8 cellular contexts compared by ENCODE assay signal in the genomic region with DNA sequence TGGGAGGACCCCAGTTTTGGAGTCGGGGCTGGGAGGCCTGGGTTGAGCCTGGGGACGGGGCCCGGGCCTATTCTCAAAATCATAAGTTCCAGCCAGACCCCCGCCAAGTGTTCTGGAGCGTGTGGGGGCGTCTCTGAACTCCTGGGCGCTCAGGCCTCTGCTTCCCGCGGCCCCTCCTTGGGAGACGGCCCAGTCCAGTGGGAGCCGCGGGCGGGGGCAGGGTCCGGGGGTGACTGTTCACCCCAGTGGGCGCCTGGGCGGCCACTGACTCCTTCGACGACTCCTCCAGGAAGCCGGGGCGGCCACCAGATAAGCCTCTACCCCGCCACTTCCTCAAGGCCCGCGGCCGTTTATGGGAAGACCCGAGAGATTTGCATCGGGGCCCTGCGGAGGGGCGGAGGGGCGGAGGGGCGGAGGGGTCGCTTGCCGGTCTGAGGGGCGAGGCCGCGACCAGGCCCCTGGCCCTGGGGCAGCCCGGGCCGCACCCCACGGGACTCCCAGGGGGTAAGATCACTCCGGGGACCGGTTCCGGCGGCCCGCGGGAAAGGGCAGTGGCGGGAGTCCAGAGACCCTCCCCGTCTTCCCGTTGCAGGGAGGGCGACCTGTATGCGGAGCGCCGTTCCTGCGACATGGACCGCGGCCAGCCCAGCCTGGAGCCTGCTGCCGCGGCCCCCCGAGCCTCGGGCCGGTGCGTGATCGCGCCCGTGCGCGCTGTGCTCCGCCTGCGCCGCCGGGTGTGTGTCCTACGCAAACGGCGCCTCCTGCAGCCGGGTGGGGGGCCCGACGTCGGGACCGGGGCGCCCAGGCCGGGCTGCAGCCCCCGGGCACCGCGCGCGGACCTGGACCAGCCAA. TPM values are rescaled to one million over a fixed set of nuclear protein-coding genes. Genes with fewer than 3 reads are reported as not detected.
DNase-seq lines count a peak whose midpoint lies in the region; ATAC-seq, FAIRE-seq and TF ChIP-seq lines count a peak whose summit lies in the region.

No MANE protein-coding gene starts in this region.

- 0 out of 2 replicates have a peak overlapping the region, but pooled peaks have one; percentile 20 for H3K9ac ChIP-seq in HUES48 (ENCODE audit: low read depth, low read length)
- peak overlapping the region; percentile 95 for H3K9ac ChIP-seq in GM12878 (ENCODE audit: control insufficient read depth, insufficient read depth, low read length)

- H3K4me1 Mint-ChIP-seq in CD4-positive, CD25-positive, alpha-beta regulatory T cell: peaks cover 0 to 25% (median 3%) of the 10 kb centered on the region in 4 donors

- TF ChIP-seq CTCF in GM12878 (IDR thresholded peaks at IDR 0.05 in 2 of 3, conservative IDR thresholded peaks at IDR 0.05 in 1 of 3; ENCODE audit: control insufficient read depth in 2 of 3, extremely low read depth in 1 of 3, insufficient read depth in 1 of 3, low read depth in 3 of 3, low read length in 3 of 3) (no peak), thoracic aorta (IDR thresholded peaks at IDR 0.05) (no peak)

- H3K79me2 ChIP-seq in GM12878 (ENCODE audit: control insufficient read depth, insufficient read depth, low read length): peaks cover 19% of the 10 kb centered on the region

- TF ChIP-seq POLR2A in GM12878 (IDR thresholded peaks at IDR 0.05; ENCODE audit: low read depth, low read length): peak; percentile 9; the same call in 1 of the 2 replicates

- RAD21 ChIA-PET in GM12878 (lab: Charles Lee; ENCODE audit: unreplicated experiment): interaction anchor here (0.5 to 1.8 kb wide), 6 partner anchors 10 to 121 kb away, joined by 3 to 14 read pairs (median 4); no protein-coding TSS in a partner anchor

- no peak overlapping the region; the same call in 1 of the 2 replicates for H2AFZ ChIP-seq in GM12878 (ENCODE audit: control insufficient read depth, low read depth, low read length)

- no peaks in the 10 kb centered on the region for H3K9me3 Mint-ChIP-seq in CD4-positive, CD25-positive, alpha-beta regulatory T cell

- peak overlapping the region in 2 of 3 donors; percentile 41 to 96 for H3K27ac Mint-ChIP-seq in CD4-positive, CD25-positive, alpha-beta regulatory T cell

- CTCF ChIA-PET in GM12878 (lab: Yijun Ruan, JAX): interaction anchor here (0.6 to 1.6 kb wide), 4 partner anchors 8 to 167 kb away, joined by 3 to 6 read pairs (median 4); no protein-coding TSS in a partner anchor

- H3K4me2 ChIP-seq in GM12878 (ENCODE audit: control insufficient read depth, insufficient read depth): peak overlapping the region; percentile 97

- no peak overlapping the region for H3K4me3 ChIP-seq in CD4-positive, CD25-positive, alpha-beta regulatory T cell (ENCODE audit: low read depth, low read length)
- H3K4me3 ChIP-seq in HUES48 (ENCODE audit: low read depth, low read length) (peak overlapping the region; percentile 54), GM12878 (peak overlapping the region; percentile 92), thoracic aorta (peak overlapping the region; percentile 86)

- no peaks in the 10 kb centered on the region for H3K27me3 ChIP-seq in CD4-positive, CD25-positive, alpha-beta regulatory T cell (ENCODE audit: control insufficient read depth, insufficient read depth, low read length)
- H3K27me3 ChIP-seq in HUES48 (ENCODE audit: control insufficient read depth, insufficient read depth, low read length) (peaks cover 20% of the 10 kb centered on the region), GM12878 (replicated peaks in 1 of 2; ENCODE audit: control insufficient read depth in 2 of 2, insufficient read depth in 2 of 2, low read length in 1 of 2) (no peaks in the 10 kb centered on the region), thoracic aorta (replicated peaks; ENCODE audit: insufficient read depth) (no peaks in the 10 kb centered on the region)

- no peaks in the 10 kb centered on the region for H4K20me1 ChIP-seq in GM12878 (ENCODE audit: control insufficient read depth, insufficient read depth)

- intact Hi-C loops in GM12878 (cut with micrococcal nuclease; ENCODE audit: unreplicated experiment): no loop called here

- peak overlapping the region; percentile 60 for H3K27ac ChIP-seq in CD4-positive, CD25-positive, alpha-beta regulatory T cell (ENCODE audit: insufficient read depth, low read length, poor library complexity, severe bottlenecking)
- H3K27ac ChIP-seq in HUES48 (ENCODE audit: low read depth, low read length) (peak overlapping the region; percentile 91), GM12878 (ENCODE audit: control insufficient read depth, insufficient read depth) (peak overlapping the region; percentile 95), thoracic aorta (peak overlapping the region; percentile 23 to 86)

- TF ChIP-seq RAD21 in GM12878 (IDR thresholded peaks at IDR 0.05; ENCODE audit: insufficient read depth, low read depth, low read length): no peak

- no peak for FAIRE-seq in GM12878 (lab: Jason Lieb, UNC)

- no peaks in the 10 kb centered on the region for H3K36me3 Mint-ChIP-seq in CD4-positive, CD25-positive, alpha-beta regulatory T cell

- peak in 1 of 3 donors; percentile 43 for DNase-seq in CD4-positive, CD25-positive, alpha-beta regulatory T cell
- no peak for DNase-seq in GM12878 (ENCODE audit: low read depth, low spot score)
- peak; percentile 35 for DNase-seq in kidney tubule cell (ENCODE audit: low spot score)
- DNase-seq in thoracic aorta (ENCODE audit: low spot score): no peak
- no peak for DNase-seq in NCI-H748 treated with DMSO at 0.1 percent for 48 hours (lab: John Stamatoyannopoulos, UW)
- no peak for DNase-seq in OCI-M2 (lab: John Stamatoyannopoulos, UW; ENCODE audit: unreplicated experiment)
- DNase-seq in HuH-7 (ENCODE audit: low spot score): no peak

- no peak for ATAC-seq in CD4-positive, CD25-positive, alpha-beta regulatory T cell (ENCODE audit: low read depth in 2 of 2)
- ATAC-seq in GM12878: peak; percentile 32
- ATAC-seq in thoracic aorta (ENCODE audit: insufficient number of reproducible peaks, low FRiP score, low read depth): no peak

- 39% methylated on average over 64 of the region's 84 CpGs for WGBS in GM12878 (ENCODE audit: insufficient coverage, insufficient replicate concordance, low lambda C conversion rate, missing lambda C conversion rate)

- SMC1A ChIA-PET in GM12878 (lab: Charles Lee; ENCODE audit: uncharacterized antibody, unreplicated experiment): interaction anchor here (1.6 kb wide), 2 partner anchors 41 to 128 kb away, joined by 3 to 6 read pairs; no protein-coding TSS in a partner anchor

- H3K36me3 ChIP-seq in CD4-positive, CD25-positive, alpha-beta regulatory T cell (ENCODE audit: control insufficient read depth, insufficient read depth, low read length): peaks cover 3% of the 10 kb centered on the region
- H3K36me3 ChIP-seq in HUES48 (ENCODE audit: control insufficient read depth, insufficient read depth, low read length) (peaks cover 5% of the 10 kb centered on the region), GM12878 (ENCODE audit: control insufficient read depth in 2 of 2, insufficient read depth in 2 of 2, low read length in 1 of 2) (no peaks in the 10 kb centered on the region; a peak in 3 of 4 replicates), thoracic aorta (peaks cover 2% of the 10 kb centered on the region)

- TSS peak; percentile 63 for BruUV-seq in GM12878 (replicated peaks; lab: Mats Ljungman, UMichigan)

- POLR2A ChIA-PET in GM12878 (lab: Charles Lee): interaction anchor here (0.6 to 2.5 kb wide), 7 partner anchors 9 to 145 kb away, joined by 3 to 14 read pairs (median 4); a partner anchor contains a TSS

- no peaks in the 10 kb centered on the region for H3K27me3 Mint-ChIP-seq in CD4-positive, CD25-positive, alpha-beta regulatory T cell

- no peak for TF ChIP-seq EP300 in GM12878 (IDR thresholded peaks at IDR 0.05; ENCODE audit: borderline replicate concordance in 1 of 2, control insufficient read depth in 1 of 2, low read depth in 2 of 2, low read length in 2 of 2)

- in situ Hi-C loops in GM12878 (cut with MboI): no loop called here

- H3K4me1 ChIP-seq in CD4-positive, CD25-positive, alpha-beta regulatory T cell (ENCODE audit: control insufficient read depth, insufficient read depth, low read length, poor library complexity, severe bottlenecking): peaks cover 29% of the 10 kb centered on the region
- peaks cover 19% of the 10 kb centered on the region for H3K4me1 ChIP-seq in HUES48 (ENCODE audit: control insufficient read depth, insufficient read depth, low read length)
- H3K4me1 ChIP-seq in GM12878 (ENCODE audit: control insufficient read depth, insufficient read depth, low read length): peaks cover 39% of the 10 kb centered on the region
- peaks cover 14 to 27% of the 10 kb centered on the region in 2 donors for H3K4me1 ChIP-seq in thoracic aorta (ENCODE audit: control insufficient read depth in 1 of 2, low read depth in 2 of 2)

- no peaks in the 10 kb centered on the region for H3K9me3 ChIP-seq in CD4-positive, CD25-positive, alpha-beta regulatory T cell (ENCODE audit: control insufficient read depth in 2 of 2, low read length in 2 of 2)
- H3K9me3 ChIP-seq in HUES48 (ENCODE audit: control insufficient read depth, insufficient read depth, low read length): no peaks in the 10 kb centered on the region
- H3K9me3 ChIP-seq in GM12878 (replicated peaks; ENCODE audit: control insufficient read depth, insufficient read depth, low read length): no peaks in the 10 kb centered on the region
- no peaks in the 10 kb centered on the region for H3K9me3 ChIP-seq in thoracic aorta

- H3K4me3 Mint-ChIP-seq in CD4-positive, CD25-positive, alpha-beta regulatory T cell: peak overlapping the region; percentile 82 to 93 (median 86)

RNA-seq across cellular contexts. Expression of a gene that starts 0.8 kb away (rescaled TPM):
- total RNA-seq in CD4-positive, CD25-positive, alpha-beta regulatory T cell: 6.1 TPM
- polyA plus RNA-seq in CD4-positive, CD25-positive, alpha-beta regulatory T cell: 1 to 10 TPM; 2.6 to 4.2 (median 3.5) TPM
- total RNA-seq in GM12878 (2013; cell fraction: nucleolus; rRNA removed): 22.6 and 29.1 TPM in 2 replicates
- 13.8 and 14.6 TPM in 2 replicates for total RNA-seq in GM12878 (2014; rRNA removed)
- 3.9 TPM in 2 replicates for total RNA-seq in GM12878 (2014; rRNA removed; fragmentation: Illumina TruSeq; extraction: Trizol)
- total RNA-seq in GM12878 (2021): 19.6 and 19.9 TPM in 2 replicates
- polyA plus RNA-seq in GM12878 (2011; ENCODE audit: low read depth): 1.8 TPM
- polyA plus RNA-seq in GM12878 (2011; rRNA removed): 2.2 and 4.6 TPM in 2 replicates
- polyA plus RNA-seq in GM12878 (2011; cell fraction: cytosol; rRNA removed): 8.0 and 11.9 TPM in 2 replicates
- polyA plus RNA-seq in GM12878 (2011; cell fraction: nucleus; rRNA removed): 16.8 and 21.7 TPM in 2 replicates
- polyA plus RNA-seq in GM12878 (2012): 8.2 and 9.1 TPM in 2 replicates
- 1.3 and 3.0 TPM in 2 replicates for polyA plus RNA-seq in GM12878 (2014; fragmentation: Illumina TruSeq; extraction: Trizol)
- 1 to 10 TPM; 2.2 to 3.4 TPM for polyA plus RNA-seq in GM12878 (2014; fragmentation: Nextera tagmentation; extraction: Ambion mirVana)
- 14.6 and 16.0 TPM in 2 replicates for polyA plus RNA-seq in GM12878 (2014; rRNA removed)
- 1 to 10 TPM; 2.0 to 3.0 TPM for polyA plus RNA-seq in GM12878 (2016; fragmentation: Nextera tagmentation; extraction: Ambion mirVana)
- polyA minus RNA-seq in GM12878 (2011; rRNA and poly(A)+ RNA removed): 2.2 and 6.7 TPM in 2 replicates
- polyA minus RNA-seq in GM12878 (2011; cell fraction: cytosol; rRNA and poly(A)+ RNA removed): 6.8 and 7.1 TPM in 2 replicates
- 8.2 and 14.4 TPM in 2 replicates for polyA minus RNA-seq in GM12878 (2011; cell fraction: nucleus; rRNA and poly(A)+ RNA removed)
- total RNA-seq in thoracic aorta: 10 to 100 TPM; 26.4 to 43.5 TPM

RNA-seq across cellular contexts. Expression of a gene that starts 23.2 kb away (rescaled TPM):
- 46.4 TPM for total RNA-seq in CD4-positive, CD25-positive, alpha-beta regulatory T cell
- polyA plus RNA-seq in CD4-positive, CD25-positive, alpha-beta regulatory T cell: 10 to 100 TPM; 22.3 to 27.1 (median 23.7) TPM
- total RNA-seq in GM12878 (2013; cell fraction: nucleolus; rRNA removed): 13.6 and 13.9 TPM in 2 replicates
- total RNA-seq in GM12878 (2014; rRNA removed) (34.0 and 39.3 TPM in 2 replicates), GM12878 (2014; rRNA removed; fragmentation: Illumina TruSeq; extraction: Trizol) (14.6 and 16.1 TPM in 2 replicates), GM12878 (2021) (61.2 and 63.4 TPM in 2 replicates), thoracic aorta (10 to 100 TPM; 37.2 to 40.6 TPM)
- 12.6 TPM for polyA plus RNA-seq in GM12878 (2011; ENCODE audit: low read depth)
- polyA plus RNA-seq in GM12878 (2011; rRNA removed) (11.9 and 22.6 TPM in 2 replicates), GM12878 (2014; fragmentation: Illumina TruSeq; extraction: Trizol) (5.0 and 18.2 TPM in 2 replicates), GM12878 (2014; fragmentation: Nextera tagmentation; extraction: Ambion mirVana) (under 1 TPM; 0.19 to 0.68 TPM), GM12878 (2014; rRNA removed) (41.1 and 45.3 TPM in 2 replicates), GM12878 (2016; fragmentation: Nextera tagmentation; extraction: Ambion mirVana) (10 to 100 TPM; 40.3 to 42.4 TPM)
- 44.0 and 53.0 TPM in 2 replicates for polyA plus RNA-seq in GM12878 (2011; cell fraction: cytosol; rRNA removed)
- 52.1 and 64.2 TPM in 2 replicates for polyA plus RNA-seq in GM12878 (2011; cell fraction: nucleus; rRNA removed)
- 32.6 and 37.0 TPM in 2 replicates for polyA plus RNA-seq in GM12878 (2012)
- 21.6 and 47.4 TPM in 2 replicates for polyA minus RNA-seq in GM12878 (2011; rRNA and poly(A)+ RNA removed)
- 18.4 and 20.5 TPM in 2 replicates for polyA minus RNA-seq in GM12878 (2011; cell fraction: cytosol; rRNA and poly(A)+ RNA removed)
- 7.5 and 13.3 TPM in 2 replicates for polyA minus RNA-seq in GM12878 (2011; cell fraction: nucleus; rRNA and poly(A)+ RNA removed)

RNA-seq across cellular contexts. Expression of a gene that starts 23.8 kb away (rescaled TPM):
- 1.6 TPM for total RNA-seq in CD4-positive, CD25-positive, alpha-beta regulatory T cell
- polyA plus RNA-seq in CD4-positive, CD25-positive, alpha-beta regulatory T cell: not detected
- total RNA-seq in GM12878 (2013; cell fraction: nucleolus; rRNA removed): 7.0 and 7.7 TPM in 2 replicates
- total RNA-seq in GM12878 (2014; rRNA removed) (2.7 and 3.7 TPM in 2 replicates), GM12878 (2014; rRNA removed; fragmentation: Illumina TruSeq; extraction: Trizol) (0.64 and 0.67 TPM in 2 replicates), GM12878 (2021) (8.4 and 9.2 TPM in 2 replicates), thoracic aorta (10 to 100 TPM in 1 of 2 donors, 1 to 10 TPM in 1; 8.5 to 16.9 TPM)
- 0.56 TPM for polyA plus RNA-seq in GM12878 (2011; ENCODE audit: low read depth)
- polyA plus RNA-seq in GM12878 (2011; rRNA removed) (1.6 and 2.6 TPM in 2 replicates), GM12878 (2014; fragmentation: Illumina TruSeq; extraction: Trizol) (1.4 and 1.8 TPM in 2 replicates), GM12878 (2014; fragmentation: Nextera tagmentation; extraction: Ambion mirVana) (not detected), GM12878 (2014; rRNA removed) (5.5 and 7.2 TPM in 2 replicates), GM12878 (2016; fragmentation: Nextera tagmentation; extraction: Ambion mirVana) (under 1 TPM; 0.06 to 0.15 TPM)
- polyA plus RNA-seq in GM12878 (2011; cell fraction: cytosol; rRNA removed): 3.3 TPM in 2 replicates
- 5.8 and 5.9 TPM in 2 replicates for polyA plus RNA-seq in GM12878 (2011; cell fraction: nucleus; rRNA removed)
- 2.4 and 2.8 TPM in 2 replicates for polyA plus RNA-seq in GM12878 (2012)
- polyA minus RNA-seq in GM12878 (2011; rRNA and poly(A)+ RNA removed): 0.51 and 0.93 TPM in 2 replicates
- 1.3 and 2.0 TPM in 2 replicates for polyA minus RNA-seq in GM12878 (2011; cell fraction: cytosol; rRNA and poly(A)+ RNA removed)
- polyA minus RNA-seq in GM12878 (2011; cell fraction: nucleus; rRNA and poly(A)+ RNA removed): 4.2 and 6.9 TPM in 2 replicates

RNA-seq across cellular contexts. Expression of a gene that starts 27.2 kb away (rescaled TPM):
- not detected for total RNA-seq in CD4-positive, CD25-positive, alpha-beta regulatory T cell
- polyA plus RNA-seq in CD4-positive, CD25-positive, alpha-beta regulatory T cell: not detected
- total RNA-seq in GM12878 (2013; cell fraction: nucleolus; rRNA removed): not detected in 2 replicates
- not detected in 2 replicates for total RNA-seq in GM12878 (2014; rRNA removed)
- not detected in 2 replicates for total RNA-seq in GM12878 (2014; rRNA removed; fragmentation: Illumina TruSeq; extraction: Trizol)
- total RNA-seq in GM12878 (2021): not detected in 2 replicates
- not detected for polyA plus RNA-seq in GM12878 (2011; ENCODE audit: low read depth)
- not detected in 2 replicates for polyA plus RNA-seq in GM12878 (2011; rRNA removed)
- polyA plus RNA-seq in GM12878 (2011; cell fraction: cytosol; rRNA removed): not detected in 2 replicates
- polyA plus RNA-seq in GM12878 (2011; cell fraction: nucleus; rRNA removed): 0.12 TPM in 1 of 2 replicates, not detected in the other
- 0.28 and 0.80 TPM in 2 replicates for polyA plus RNA-seq in GM12878 (2012)
- not detected in 2 replicates for polyA plus RNA-seq in GM12878 (2014; fragmentation: Illumina TruSeq; extraction: Trizol)
- not detected for polyA plus RNA-seq in GM12878 (2014; fragmentation: Nextera tagmentation; extraction: Ambion mirVana)
- not detected in 2 replicates for polyA plus RNA-seq in GM12878 (2014; rRNA removed)
- polyA plus RNA-seq in GM12878 (2016; fragmentation: Nextera tagmentation; extraction: Ambion mirVana): not detected
- not detected in 2 replicates for polyA minus RNA-seq in GM12878 (2011; rRNA and poly(A)+ RNA removed)
- not detected in 2 replicates for polyA minus RNA-seq in GM12878 (2011; cell fraction: cytosol; rRNA and poly(A)+ RNA removed)
- not detected in 2 replicates for polyA minus RNA-seq in GM12878 (2011; cell fraction: nucleus; rRNA and poly(A)+ RNA removed)
- total RNA-seq in thoracic aorta: not detected

RNA-seq across cellular contexts. Expression of a gene that starts 37.2 kb away (rescaled TPM):
- total RNA-seq in CD4-positive, CD25-positive, alpha-beta regulatory T cell: 100 TPM
- 10 to 100 TPM; 56.7 to 87.4 (median 71.8) TPM for polyA plus RNA-seq in CD4-positive, CD25-positive, alpha-beta regulatory T cell
- 45.3 and 50.1 TPM in 2 replicates for total RNA-seq in GM12878 (2013; cell fraction: nucleolus; rRNA removed)
- 203 and 255 TPM in 2 replicates for total RNA-seq in GM12878 (2014; rRNA removed)
- 168 and 187 TPM in 2 replicates for total RNA-seq in GM12878 (2014; rRNA removed; fragmentation: Illumina TruSeq; extraction: Trizol)
- total RNA-seq in GM12878 (2021): 348 and 365 TPM in 2 replicates
- 59.8 TPM for polyA plus RNA-seq in GM12878 (2011; ENCODE audit: low read depth)
- polyA plus RNA-seq in GM12878 (2011; rRNA removed): 65.9 and 204 TPM in 2 replicates
- polyA plus RNA-seq in GM12878 (2011; cell fraction: cytosol; rRNA removed): 277 and 441 TPM in 2 replicates
- polyA plus RNA-seq in GM12878 (2011; cell fraction: nucleus; rRNA removed): 263 and 420 TPM in 2 replicates
- 147 and 170 TPM in 2 replicates for polyA plus RNA-seq in GM12878 (2012)
- polyA plus RNA-seq in GM12878 (2014; fragmentation: Illumina TruSeq; extraction: Trizol): 122 and 254 TPM in 2 replicates
- 10 to 100 TPM; 23.0 to 63.2 TPM for polyA plus RNA-seq in GM12878 (2014; fragmentation: Nextera tagmentation; extraction: Ambion mirVana)
- 403 and 485 TPM in 2 replicates for polyA plus RNA-seq in GM12878 (2014; rRNA removed)
- polyA plus RNA-seq in GM12878 (2016; fragmentation: Nextera tagmentation; extraction: Ambion mirVana): 100 to 1,000 TPM; 521 to 532 TPM
- 156 and 212 TPM in 2 replicates for polyA minus RNA-seq in GM12878 (2011; rRNA and poly(A)+ RNA removed)
- 91.5 and 119 TPM in 2 replicates for polyA minus RNA-seq in GM12878 (2011; cell fraction: cytosol; rRNA and poly(A)+ RNA removed)
- polyA minus RNA-seq in GM12878 (2011; cell fraction: nucleus; rRNA and poly(A)+ RNA removed): 95.1 and 128 TPM in 2 replicates
- total RNA-seq in thoracic aorta: 100 to 1,000 TPM; 172 to 193 TPM
